Comparison of ENCODE assay signal across 19 cellular contexts in the genomic region with DNA sequence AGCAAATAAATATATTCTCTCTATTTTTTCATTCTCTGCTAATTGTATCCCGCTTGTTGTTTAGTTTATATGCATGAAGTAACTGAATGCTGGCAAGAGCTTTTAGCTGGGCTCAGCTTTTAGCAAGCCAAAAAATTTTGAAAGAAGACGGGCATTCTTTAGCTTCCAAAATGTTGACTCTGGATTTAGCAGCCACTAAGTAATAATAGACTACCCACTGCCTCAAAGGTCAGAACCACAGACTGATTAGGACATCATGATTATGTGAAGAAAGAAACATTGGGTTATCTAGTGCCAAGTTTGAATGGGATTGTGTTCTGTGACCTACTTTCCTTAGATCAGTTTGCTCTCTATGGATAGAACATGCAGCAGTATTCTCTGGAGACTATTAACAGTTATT.
A peak's percentile ranks its signal among the peaks of the same experiment; 100 is the strongest.
DNase-seq lines count a peak whose midpoint lies in the region; ATAC-seq, FAIRE-seq and TF ChIP-seq lines count a peak whose summit lies in the region.
"Had no signal": no experiment of that assay in that cellular context is flagged by ENCODE, and none has a peak within 500 bp of the region (broad histone marks: within the 10 kb centered on the region; RNA-seq: fewer than 3 reads in every experiment).

No MANE protein-coding gene starts in this region.

- peak overlapping the region in 3 of 5 experiments; percentile 27 to 73 (median 32) for H3K27ac Mint-ChIP-seq in brain
- H3K27ac Mint-ChIP-seq in activated T-helper 1 cell treated with anti-CD3 and anti-CD28 coated beads, Interleukin-12 subunit alpha, Interleukin-12 subunit beta, Interleukin-2, Interleukin-4 antibody, amounts not matched to agents 30 ng/mL and 10 ng/mL and 1 ng/mL, durations not matched to agents 14 hours and 24 hours and 36 hours = no peak overlapping the region

- H3K27me3 ChIP-seq in left ventricle myocardium inferior (ENCODE audit: low read depth) (no peaks in the 10 kb centered on the region), psoas muscle (ENCODE audit: insufficient read depth in 3 of 3, low read length in 2 of 3) (no peaks in the 10 kb centered on the region)
- H3K27me3 ChIP-seq: BE2C, brain microvascular endothelial cell, pancreas, thyroid gland had no signal

- no peaks in the 10 kb centered on the region for H3K9me3 Mint-ChIP-seq in brain
- peaks cover 6% of the 10 kb centered on the region for H3K9me3 Mint-ChIP-seq in activated T-helper 1 cell treated with anti-CD3 and anti-CD28 coated beads, Interleukin-12 subunit alpha, Interleukin-12 subunit beta, Interleukin-2, Interleukin-4 antibody, amounts not matched to agents 30 ng/mL and 10 ng/mL and 1 ng/mL, durations not matched to agents 14 hours and 24 hours and 36 hours

- H3K4me3 Mint-ChIP-seq in brain = peak overlapping the region in 1 of 5 experiments; percentile 24
- H3K4me3 Mint-ChIP-seq in activated T-helper 1 cell treated with anti-CD3 and anti-CD28 coated beads, Interleukin-12 subunit alpha, Interleukin-12 subunit beta, Interleukin-2, Interleukin-4 antibody, amounts not matched to agents 30 ng/mL and 10 ng/mL and 1 ng/mL, durations not matched to agents 14 hours and 24 hours and 36 hours = no peak overlapping the region

- H3K36me3 ChIP-seq in left ventricle myocardium inferior = no peaks in the 10 kb centered on the region
- H3K36me3 ChIP-seq in psoas muscle (ENCODE audit: insufficient read depth in 1 of 2, low read depth in 1 of 2) = no peaks in the 10 kb centered on the region
- H3K36me3 ChIP-seq: BE2C, brain microvascular endothelial cell, pancreas, thyroid gland had no signal

- H3K4me3 ChIP-seq in left ventricle myocardium inferior = peak overlapping the region; percentile 8
- no peak overlapping the region for H3K4me3 ChIP-seq in psoas muscle
- H3K4me3 ChIP-seq: pancreas, SK-N-MC, thyroid gland had no signal

- no peak for DNase-seq in GM19239 (ENCODE audit: insufficient read length, low spot score)
- no peak for DNase-seq in left ventricle myocardium inferior
- no peak for DNase-seq in psoas muscle
- no peak for DNase-seq in HPDE6-E6E7 (ENCODE audit: extremely low spot score)
- DNase-seq in inferior parietal cortex (ENCODE audit: extremely low spot score) = no peak
- DNase-seq in ecto neural progenitor cell (ENCODE audit: low spot score) = no peak
- no peak for DNase-seq in activated T-helper 1 cell treated with anti-CD3 and anti-CD28 coated beads, Interleukin-12 subunit alpha, Interleukin-12 subunit beta, Interleukin-2, Interleukin-4 antibody, amounts not matched to agents 30 ng/mL and 10 ng/mL and 1 ng/mL, durations not matched to agents 14 hours and 24 hours and 36 hours (ENCODE audit: low spot score)
- DNase-seq: activated CD8-positive, alpha-beta memory T cell treated with anti-CD3 and anti-CD28 coated beads, Interleukin-2, amount 50 U/mL, for 4 hours; activated naive CD4-positive, alpha-beta T cell treated with anti-CD3 and anti-CD28 coated beads, Interleukin-2, amount 50 U/mL, for 16 hours; BE2C; brain microvascular endothelial cell; H7; Kasumi-1; NCI-H1417 treated with DMSO at 0.1 percent for 48 hours; pancreas; small intestine; thyroid gland had no signal

- H3K9me3 ChIP-seq in left ventricle myocardium inferior (replicated peaks) (no peaks in the 10 kb centered on the region), psoas muscle (no peaks in the 10 kb centered on the region)
- H3K9me3 ChIP-seq: BE2C, pancreas, thyroid gland had no signal

- ATAC-seq in psoas muscle = peak in 3 of 4 donors; percentile 59 to 76 (median 70)

- intact Hi-C loops in left ventricle myocardium inferior (cut with micrococcal nuclease) = no loop called here
- intact Hi-C loops in psoas muscle (cut with DNase I) = no loop called here
- intact Hi-C loops in activated T-helper 1 cell treated with anti-CD3 and anti-CD28 coated beads, Interleukin-12 subunit alpha, Interleukin-12 subunit beta, Interleukin-2, Interleukin-4 antibody, amounts not matched to agents 30 ng/mL and 10 ng/mL and 1 ng/mL, durations not matched to agents 14 hours and 24 hours and 36 hours (cut with micrococcal nuclease) = no loop called here

- no peaks in the 10 kb centered on the region for H3K27me3 Mint-ChIP-seq in brain
- H3K27me3 Mint-ChIP-seq in activated T-helper 1 cell treated with anti-CD3 and anti-CD28 coated beads, Interleukin-12 subunit alpha, Interleukin-12 subunit beta, Interleukin-2, Interleukin-4 antibody, amounts not matched to agents 30 ng/mL and 10 ng/mL and 1 ng/mL, durations not matched to agents 14 hours and 24 hours and 36 hours (ENCODE audit: insufficient read depth) = no peaks in the 10 kb centered on the region

- TF ChIP-seq CTCF in brain (conservative IDR thresholded peaks at IDR 0.05) (no peak), left ventricle myocardium inferior (IDR thresholded peaks at IDR 0.05; ENCODE audit: borderline replicate concordance) (no peak), psoas muscle (IDR thresholded peaks at IDR 0.05) (no peak)

- H3K4me1 ChIP-seq in left ventricle myocardium inferior (peaks cover 49% of the 10 kb centered on the region), psoas muscle (peaks cover 9% of the 10 kb centered on the region)
- H3K4me1 ChIP-seq: pancreas, thyroid gland had no signal

- peak; percentile 56 for FAIRE-seq in GM19239 (lab: Jason Lieb, UNC)
- FAIRE-seq: pancreas had no signal

- H3K27ac ChIP-seq in left ventricle myocardium inferior (replicated peaks) (peak overlapping the region; percentile 34), psoas muscle (no peak overlapping the region)
- H3K27ac ChIP-seq: brain microvascular endothelial cell, pancreas, SK-N-MC, thyroid gland had no signal

- no peaks in the 10 kb centered on the region for H3K36me3 Mint-ChIP-seq in brain
- peaks cover 14% of the 10 kb centered on the region for H3K36me3 Mint-ChIP-seq in activated T-helper 1 cell treated with anti-CD3 and anti-CD28 coated beads, Interleukin-12 subunit alpha, Interleukin-12 subunit beta, Interleukin-2, Interleukin-4 antibody, amounts not matched to agents 30 ng/mL and 10 ng/mL and 1 ng/mL, durations not matched to agents 14 hours and 24 hours and 36 hours (ENCODE audit: low read depth)

- peaks cover 22% of the 10 kb centered on the region for H3K4me1 Mint-ChIP-seq in brain
- H3K4me1 Mint-ChIP-seq in activated T-helper 1 cell treated with anti-CD3 and anti-CD28 coated beads, Interleukin-12 subunit alpha, Interleukin-12 subunit beta, Interleukin-2, Interleukin-4 antibody, amounts not matched to agents 30 ng/mL and 10 ng/mL and 1 ng/mL, durations not matched to agents 14 hours and 24 hours and 36 hours (ENCODE audit: low read depth) = peaks cover 23% of the 10 kb centered on the region

- 25 to 53% (median 29%) methylated on average over 2 of the region's 2 CpGs for WGBS in psoas muscle, 3 donors
